ENCODE assay signal across 28 cellular contexts in genomic region chr3:37037352-37037751, GRCh38.
"Had no signal": no experiment of that assay in that cellular context is flagged by ENCODE, and none has a peak within 500 bp of the region (broad histone marks: within the 10 kb centered on the region; RNA-seq: fewer than 3 reads in every experiment).

No MANE protein-coding gene starts in this region.

- H3K27me3 Mint-ChIP-seq: stimulated activated memory B cell treated with anti-CD40 and anti-IgM and Interleukin-4, amounts not matched to agents 10 μg/mL and 1 μg/mL and 100 μg/mL, for 72 hours; stimulated activated naive B cell treated with anti-CD40 and anti-IgM and Interleukin-4, amounts not matched to agents 10 μg/mL and 1 μg/mL and 100 μg/mL, for 72 hours; stimulated activated naive CD8-positive, alpha-beta T cell treated with anti-CD3 and anti-CD28 coated beads, Interleukin-15, amount 100 ng/mL, for 72 hours; stimulated activated naive CD8-positive, alpha-beta T cell treated with anti-CD3 and anti-CD28 coated beads, Interleukin-15, Interleukin-2, amounts not matched to agents 100 ng/mL and 50 ng/mL, for 24 hours; type B pancreatic cell had no signal

- ATAC-seq: stimulated activated effector memory CD8-positive, alpha-beta T cell treated with anti-CD3 and anti-CD28 coated beads, Interleukin-12 subunit alpha, Interleukin-12 subunit beta, amount 100 ng/mL, for 72 hours; stimulated activated memory B cell treated with anti-CD40 and anti-IgM and Interleukin-4, amounts not matched to agents 10 μg/mL and 1 μg/mL and 100 μg/mL, for 72 hours; stimulated activated naive B cell treated with anti-CD40 and anti-IgM and Interleukin-4, amounts not matched to agents 10 μg/mL and 1 μg/mL and 100 μg/mL, for 72 hours; stimulated activated naive CD8-positive, alpha-beta T cell treated with anti-CD3 and anti-CD28 coated beads, Interleukin-15, amount 100 ng/mL, for 72 hours; stimulated activated naive CD8-positive, alpha-beta T cell treated with anti-CD3 and anti-CD28 coated beads, Interleukin-15, Interleukin-2, amounts not matched to agents 100 U/mL and 50 U/mL, for 24 hours; upper lobe of right lung had no signal

- H3K27ac ChIP-seq: stomach, suprapubic skin, testis, thoracic aorta, thyroid gland, tibial artery, tibial nerve, transverse colon, upper lobe of left lung, upper lobe of right lung, uterus, vagina had no signal

- H3K9me3 ChIP-seq: suprapubic skin, testis, thoracic aorta, thyroid gland, tibial artery, upper lobe of left lung, upper lobe of right lung, uterus, vagina had no signal

- DNase-seq: stimulated activated CD4-positive, alpha-beta T cell treated with anti-CD3 and anti-CD28 coated beads, Interleukin-2, amount 100 ng/mL, for 48 hours; stimulated activated CD4-positive, alpha-beta T cell treated with anti-CD3 and anti-CD28 coated beads, Interleukin-4, amount 100 ng/mL, for 1 hour; stimulated activated CD4-positive, alpha-beta T cell treated with anti-CD3 and anti-CD28 coated beads, Interleukin-4, amount 100 ng/mL, for 24 hours; stimulated activated CD4-positive, alpha-beta T cell treated with anti-CD3 and anti-CD28 coated beads, Interleukin-4, amount 100 ng/mL, for 4 hours; stimulated activated CD8-positive, alpha-beta memory T cell treated with anti-CD3 and anti-CD28 coated beads, Interleukin-4, amount 100 ng/mL, for 48 hours; stimulated activated naive B cell treated with anti-CD40 and anti-IgM and Interleukin-4, amounts not matched to agents 10 μg/mL and 1 μg/mL and 100 μg/mL, for 72 hours; stimulated activated naive CD4-positive, alpha-beta T cell; stimulated activated naive CD4-positive, alpha-beta T cell treated with Interleukin-2 at 50 U/mL for 16 hours; stimulated activated naive CD8-positive, alpha-beta T cell treated with anti-CD3 and anti-CD28 coated beads, Interleukin-15, amount 100 ng/mL, for 72 hours; stimulated activated naive CD8-positive, alpha-beta T cell treated with anti-CD3 and anti-CD28 coated beads, Interleukin-15, Interleukin-2, amounts not matched to agents 100 U/mL and 50 U/mL, for 24 hours; stomach; substantia nigra; testis; thyroid gland; tibial artery; transverse colon; upper lobe of left lung; upper lobe of right lung; uterus had no signal

- H3K4me1 Mint-ChIP-seq: stimulated activated effector memory CD8-positive, alpha-beta T cell treated with anti-CD3 and anti-CD28 coated beads, Interleukin-12 subunit alpha, Interleukin-12 subunit beta, amount 100 ng/mL, for 72 hours; stimulated activated memory B cell treated with anti-CD40 and anti-IgM and Interleukin-4, amounts not matched to agents 10 μg/mL and 1 μg/mL and 100 μg/mL, for 72 hours; stimulated activated naive B cell treated with anti-CD40 and anti-IgM and Interleukin-4, amounts not matched to agents 10 μg/mL and 1 μg/mL and 100 μg/mL, for 72 hours; stimulated activated naive CD8-positive, alpha-beta T cell treated with anti-CD3 and anti-CD28 coated beads, Interleukin-15, amount 100 ng/mL, for 72 hours had no signal

- H3K27ac Mint-ChIP-seq: stimulated activated effector memory CD8-positive, alpha-beta T cell treated with anti-CD3 and anti-CD28 coated beads, Interleukin-12 subunit alpha, Interleukin-12 subunit beta, amount 100 ng/mL, for 72 hours; stimulated activated memory B cell treated with anti-CD40 and anti-IgM and Interleukin-4, amounts not matched to agents 10 μg/mL and 1 μg/mL and 100 μg/mL, for 72 hours; stimulated activated naive B cell treated with anti-CD40 and anti-IgM and Interleukin-4, amounts not matched to agents 10 μg/mL and 1 μg/mL and 100 μg/mL, for 72 hours; stimulated activated naive CD8-positive, alpha-beta T cell treated with anti-CD3 and anti-CD28 coated beads, Interleukin-15, amount 100 ng/mL, for 72 hours; stimulated activated naive CD8-positive, alpha-beta T cell treated with anti-CD3 and anti-CD28 coated beads, Interleukin-15, Interleukin-2, amounts not matched to agents 100 ng/mL and 50 ng/mL, for 24 hours; type B pancreatic cell had no signal

- H3K9me3 Mint-ChIP-seq: stimulated activated effector memory CD8-positive, alpha-beta T cell treated with anti-CD3 and anti-CD28 coated beads, Interleukin-12 subunit alpha, Interleukin-12 subunit beta, amount 100 ng/mL, for 72 hours; stimulated activated memory B cell treated with anti-CD40 and anti-IgM and Interleukin-4, amounts not matched to agents 10 μg/mL and 1 μg/mL and 100 μg/mL, for 72 hours had no signal

- H3K27me3 ChIP-seq: stomach, suprapubic skin, testis, thyroid gland, tibial artery, tibial nerve, transverse colon, upper lobe of left lung, upper lobe of right lung, uterus, vagina had no signal

- H3K36me3 ChIP-seq: thoracic aorta, uterus had no signal

- H3K4me3 Mint-ChIP-seq: stimulated activated effector memory CD8-positive, alpha-beta T cell treated with anti-CD3 and anti-CD28 coated beads, Interleukin-12 subunit alpha, Interleukin-12 subunit beta, amount 100 ng/mL, for 72 hours; stimulated activated memory B cell treated with anti-CD40 and anti-IgM and Interleukin-4, amounts not matched to agents 10 μg/mL and 1 μg/mL and 100 μg/mL, for 72 hours; stimulated activated naive B cell treated with anti-CD40 and anti-IgM and Interleukin-4, amounts not matched to agents 10 μg/mL and 1 μg/mL and 100 μg/mL, for 72 hours; stimulated activated naive CD8-positive, alpha-beta T cell treated with anti-CD3 and anti-CD28 coated beads, Interleukin-15, amount 100 ng/mL, for 72 hours; stimulated activated naive CD8-positive, alpha-beta T cell treated with anti-CD3 and anti-CD28 coated beads, Interleukin-15, Interleukin-2, amounts not matched to agents 100 ng/mL and 50 ng/mL, for 24 hours; type B pancreatic cell had no signal

- H3K4me1 ChIP-seq: thyroid gland, upper lobe of left lung, uterus had no signal

- H3K4me3 ChIP-seq: stomach, suprapubic skin, testis, thoracic aorta, thyroid gland, tibial artery, tibial nerve, transverse colon, upper lobe of left lung, upper lobe of right lung, uterus, vagina had no signal

- FAIRE-seq: urothelium cell line had no signal
